10 cellular contexts compared by ENCODE assay signal in the genomic region with DNA sequence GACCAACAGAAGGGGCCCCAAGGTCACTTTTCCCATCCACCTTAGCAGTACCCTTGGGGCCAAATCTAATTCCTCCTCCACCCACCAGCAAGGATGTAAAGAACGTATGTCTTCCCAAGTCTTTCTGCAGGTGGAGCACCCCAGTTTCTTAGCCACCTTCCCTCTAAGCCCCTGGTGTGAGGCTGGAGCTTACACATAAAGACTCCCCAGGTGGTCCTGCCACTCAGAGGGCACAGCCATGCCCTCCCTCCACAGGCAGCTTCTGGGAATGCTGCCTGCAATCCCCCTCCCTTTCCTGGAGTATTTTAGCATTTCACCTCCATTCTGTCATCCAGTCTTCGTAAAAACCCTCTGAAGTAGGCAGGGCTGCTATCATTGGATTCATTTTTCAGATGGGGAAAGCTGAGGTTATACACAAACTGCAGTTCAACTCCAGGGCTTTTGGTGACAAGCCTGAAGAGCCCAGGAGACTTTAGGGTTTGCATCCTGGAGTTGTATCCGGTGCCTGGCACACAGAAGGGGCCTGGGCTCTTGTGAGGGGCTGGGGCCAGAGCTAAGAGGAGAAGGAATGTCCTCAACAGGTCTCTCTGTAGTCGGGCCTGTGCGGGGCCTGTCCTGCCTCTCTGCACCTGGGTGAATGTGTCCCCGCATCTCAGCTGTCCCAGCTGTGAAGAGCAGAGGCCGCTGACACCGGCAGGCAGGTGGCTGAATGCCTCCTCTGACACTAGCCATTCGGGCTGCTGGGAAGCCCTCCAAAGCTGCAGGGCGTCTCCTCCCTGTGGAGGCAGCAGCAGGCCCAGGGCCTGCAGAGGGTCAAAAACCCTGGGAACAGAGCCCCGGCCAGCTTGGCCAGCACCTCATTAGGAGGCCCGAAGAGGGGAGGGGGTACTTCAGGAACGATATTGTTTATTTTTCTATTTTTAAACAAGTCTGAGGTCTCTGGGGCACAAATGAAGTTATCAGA. TPM values are rescaled to one million over a fixed set of nuclear protein-coding genes. Genes with fewer than 3 reads are reported as not detected.
DNase-seq lines count a peak whose midpoint lies in the region; ATAC-seq and TF ChIP-seq lines count a peak whose summit lies in the region.
"Had no signal": no experiment of that assay in that cellular context is flagged by ENCODE, and none has a peak within 500 bp of the region (broad histone marks: within the 10 kb centered on the region; RNA-seq: fewer than 3 reads in every experiment).

No MANE protein-coding gene starts in this region.

- peaks cover 38% of the 10 kb centered on the region for H3K27me3 Mint-ChIP-seq in nephron (ENCODE audit: low read depth)

- no peak overlapping the region for H3K4me3 ChIP-seq in BE2C (ENCODE audit: low read depth, low read length)
- no peak overlapping the region for H3K4me3 ChIP-seq in esophagus muscularis mucosa

- DNase-seq in BE2C (peak; percentile 63), NCI-H1092 (lab: John Stamatoyannopoulos, UW) (peak; percentile 67), esophagus muscularis mucosa (ENCODE audit: extremely low spot score) (peak; percentile 91), iPS-NIHi7 (ENCODE audit: extremely low spot score) (no peak)
- DNase-seq in activated CD4-positive, alpha-beta T cell treated with anti-CD3 and anti-CD28 coated beads for 4 hours = no peak
- DNase-seq: GF-D8 had no signal

- H3K27ac ChIP-seq in esophagus muscularis mucosa (replicated peaks in 1 of 4) = peak overlapping the region; percentile 22 to 68 (median 31)

- H3K9me3 ChIP-seq in BE2C = no peaks in the 10 kb centered on the region
- no peaks in the 10 kb centered on the region for H3K9me3 ChIP-seq in esophagus muscularis mucosa

- intact Hi-C loops in esophagus muscularis mucosa (cut with DNase I) = no loop called here

- 0 out of 2 replicates have a peak, but pooled peaks have one; percentile 1 for TF ChIP-seq CTCF in BE2C (IDR thresholded peaks at IDR 0.05; ENCODE audit: low read depth, low read length)
- no peak for TF ChIP-seq CTCF in esophagus muscularis mucosa (IDR thresholded peaks at IDR 0.05)
- no peak for TF ChIP-seq CTCF in nephron (IDR thresholded peaks at IDR 0.05; ENCODE audit: unreplicated experiment in 3 of 3)

- TF ChIP-seq POLR2A in esophagus muscularis mucosa (IDR thresholded peaks at IDR 0.05; ENCODE audit: low read depth) = no peak

- no peaks in the 10 kb centered on the region for H3K9me3 Mint-ChIP-seq in nephron

- H3K27me3 ChIP-seq in BE2C = no peaks in the 10 kb centered on the region
- peaks cover 0 to 3% (median 0%) of the 10 kb centered on the region in 4 donors for H3K27me3 ChIP-seq in esophagus muscularis mucosa

- H3K4me1 ChIP-seq in BE2C (peaks cover 55% of the 10 kb centered on the region), esophagus muscularis mucosa (peaks cover 20 to 44% (median 42%) of the 10 kb centered on the region in 4 donors)

- H3K36me3 ChIP-seq in BE2C (no peaks in the 10 kb centered on the region), esophagus muscularis mucosa (no peaks in the 10 kb centered on the region)

- no peak overlapping the region for H3K4me3 Mint-ChIP-seq in nephron

- H3K4me1 Mint-ChIP-seq in nephron = peaks cover 81% of the 10 kb centered on the region

- TF ChIP-seq EP300 in esophagus muscularis mucosa (IDR thresholded peaks at IDR 0.05) = no peak

- H3K36me3 Mint-ChIP-seq in nephron (ENCODE audit: low read depth) = no peaks in the 10 kb centered on the region

- WGBS in esophagus muscularis mucosa = 52% methylated on average over 6 of the region's 13 CpGs

- H3K27ac Mint-ChIP-seq in nephron = peak overlapping the region in 2 of 3 experiments; percentile 50 to 59

- ATAC-seq in GM21447 (IDR thresholded peaks at IDR 0.05; ENCODE audit: unreplicated experiment) (no peak), HG02571 (IDR thresholded peaks at IDR 0.05; ENCODE audit: unreplicated experiment) (no peak)

RNA-seq across cellular contexts. Expression of a gene that starts 27.6 kb away (rescaled TPM):
- not detected for polyA plus RNA-seq in BE2C (2012; ENCODE audit: insufficient read depth, insufficient read length, low read depth)
- total RNA-seq in esophagus muscularis mucosa = not detected
- total RNA-seq: skeletal muscle tissue had no signal

Comparison
In these comparisons a context has a peak if more than half of its experiments do, and no peak if none do; other contexts are left out.
1. DNase-seq: peak in BE2C (single experiment), NCI-H1092 (single experiment) and esophagus muscularis mucosa (single experiment); none in activated CD4-positive, alpha-beta T cell treated with anti-CD3 and anti-CD28 coated beads for 4 hours (0 of 2) and iPS-NIHi7 (single experiment).